8 cellular contexts compared by ENCODE assay signal in the genomic region with DNA sequence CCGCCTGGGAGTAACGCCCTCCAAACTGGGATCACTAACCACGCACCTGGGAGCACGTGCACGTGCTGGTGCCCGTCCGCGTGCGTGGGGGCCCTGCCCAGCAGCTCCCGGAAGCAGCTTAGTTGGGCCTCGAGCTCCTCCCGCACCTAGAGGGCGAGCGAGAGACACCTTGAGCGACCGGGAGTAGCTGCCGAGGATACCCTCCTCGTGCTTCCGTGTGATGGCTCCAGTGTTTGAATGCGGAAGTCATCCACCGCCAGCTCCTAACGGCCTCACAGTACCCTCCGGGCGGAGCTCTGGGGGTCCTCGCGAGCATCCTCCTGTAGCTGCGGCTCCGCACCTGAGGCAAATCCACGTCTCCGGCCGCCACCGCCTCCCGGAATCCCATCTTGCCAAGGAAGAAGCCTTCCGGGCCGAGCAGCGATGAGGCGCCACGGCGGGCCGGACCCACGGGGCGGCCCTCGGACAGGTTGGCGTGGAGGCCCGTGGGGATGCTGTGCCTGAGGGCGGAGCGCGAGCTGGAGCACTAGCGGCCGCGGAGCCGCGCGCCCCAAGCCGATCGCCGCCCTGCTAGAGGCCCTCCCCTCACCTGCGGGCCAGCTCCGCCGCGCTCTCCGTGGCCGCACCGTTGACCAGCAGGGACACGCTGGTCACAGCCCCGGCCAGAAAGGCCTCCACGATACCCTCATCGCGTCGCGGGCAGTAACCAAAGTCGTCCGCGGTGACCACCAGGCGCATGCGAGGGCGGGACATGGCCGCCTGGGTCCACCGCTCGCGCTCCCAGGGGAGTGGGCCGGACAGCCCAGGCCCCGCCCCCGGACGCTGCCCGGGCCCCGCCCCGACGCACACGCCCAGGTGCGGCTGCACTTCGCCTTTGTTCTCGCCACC. TPM values are rescaled to one million over a fixed set of nuclear protein-coding genes. Genes with fewer than 3 reads are reported as not detected.
DNase-seq lines count a peak whose midpoint lies in the region; ATAC-seq and TF ChIP-seq lines count a peak whose summit lies in the region.

A gene with protein sequence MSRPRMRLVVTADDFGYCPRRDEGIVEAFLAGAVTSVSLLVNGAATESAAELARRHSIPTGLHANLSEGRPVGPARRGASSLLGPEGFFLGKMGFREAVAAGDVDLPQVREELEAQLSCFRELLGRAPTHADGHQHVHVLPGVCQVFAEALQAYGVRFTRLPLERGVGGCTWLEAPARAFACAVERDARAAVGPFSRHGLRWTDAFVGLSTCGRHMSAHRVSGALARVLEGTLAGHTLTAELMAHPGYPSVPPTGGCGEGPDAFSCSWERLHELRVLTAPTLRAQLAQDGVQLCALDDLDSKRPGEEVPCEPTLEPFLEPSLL (minus strand): TSS at position 761 of the 888 bp plus-strand sequence. CDS start 8 bp downstream, at position 753.

- H3K27me3 Mint-ChIP-seq in natural killer cell treated with Interleukin-12 subunit alpha and Interleukin-12 subunit beta and Interleukin-15 and Interleukin-18, amount 100 ng/mL, for 72 hours = no peaks in the 10 kb centered on the region

- ATAC-seq in natural killer cell treated with Interleukin-12 subunit alpha and Interleukin-12 subunit beta and Interleukin-15 and Interleukin-18, amount 100 ng/mL, for 72 hours = peak; percentile 93 to 95

- peaks cover 20 to 43% of the 10 kb centered on the region in 2 donors for H3K4me1 Mint-ChIP-seq in natural killer cell treated with Interleukin-12 subunit alpha and Interleukin-12 subunit beta and Interleukin-15 and Interleukin-18, amount 100 ng/mL, for 72 hours (ENCODE audit: low read depth in 2 of 2)

- H3K4me3 ChIP-seq in LNCaP clone FGC (ENCODE audit: low read depth, low read length) (peak within 1 kb of the TSS; percentile 97), fibroblast of mammary gland (ENCODE audit: control insufficient read depth, low read depth, low read length) (peak within 1 kb of the TSS; percentile 77)

- TF ChIP-seq CTCF in LNCaP clone FGC (IDR thresholded peaks at IDR 0.05; ENCODE audit: control insufficient read depth, extremely low read depth, insufficient read depth) (peak; percentile 88), fibroblast of mammary gland (conservative IDR thresholded peaks at IDR 0.05; ENCODE audit: control insufficient read depth, insufficient read depth, low read depth, low read length) (peak; percentile 39)

- peak within 1 kb of the TSS; percentile 86 for H3K4me3 Mint-ChIP-seq in natural killer cell treated with Interleukin-12 subunit alpha and Interleukin-12 subunit beta and Interleukin-15 and Interleukin-18, amount 100 ng/mL, for 72 hours

- peak; percentile 93 for DNase-seq in ELF-1 (ENCODE audit: low read depth, low spot score)
- peak; percentile 86 for DNase-seq in H4 (ENCODE audit: low spot score)
- DNase-seq in LNCaP clone FGC (ENCODE audit: low read depth) = peak; percentile 86
- DNase-seq in RPMI8226 = peak; percentile 84
- DNase-seq in activated T-helper 1 cell treated with anti-CD3 and anti-CD28 coated beads, Interleukin-2, amount 50 U/mL, for 16 hours (ENCODE audit: low read depth in 1 of 2, low spot score in 1 of 2) = peak; percentile 90 to 94
- peak; percentile 86 for DNase-seq in fibroblast of mammary gland (ENCODE audit: low read depth)
- DNase-seq in natural killer cell treated with Interleukin-12 subunit alpha and Interleukin-12 subunit beta and Interleukin-15 and Interleukin-18, amount 100 ng/mL, for 72 hours (ENCODE audit: low spot score) = peak; percentile 94
- DNase-seq in stimulated activated naive CD4-positive, alpha-beta T cell treated with Interleukin-2 at 50 U/mL for 16 hours (lab: John Stamatoyannopoulos, UW) = peak; percentile 93

- no peaks in the 10 kb centered on the region for H3K36me3 Mint-ChIP-seq in natural killer cell treated with Interleukin-12 subunit alpha and Interleukin-12 subunit beta and Interleukin-15 and Interleukin-18, amount 100 ng/mL, for 72 hours

- peak within 1 kb of the TSS; percentile 80 to 82 for H3K27ac Mint-ChIP-seq in natural killer cell treated with Interleukin-12 subunit alpha and Interleukin-12 subunit beta and Interleukin-15 and Interleukin-18, amount 100 ng/mL, for 72 hours

- no peaks in the 10 kb centered on the region for H3K9me3 Mint-ChIP-seq in natural killer cell treated with Interleukin-12 subunit alpha and Interleukin-12 subunit beta and Interleukin-15 and Interleukin-18, amount 100 ng/mL, for 72 hours

RNA-seq across cellular contexts. Expression of the gene that starts here (rescaled TPM):
- 26.7 and 35.4 TPM in 2 replicates for total RNA-seq in H4 (2014; rRNA removed; shearing (Covaris generic))
- total RNA-seq in natural killer cell treated with Interleukin-12 subunit alpha and Interleukin-12 subunit beta and Interleukin-15 and Interleukin-18, amount 100 ng/mL, for 72 hours = 10 to 100 TPM; 43.1 to 68.6 TPM

Comparison
In these comparisons a context has a peak if more than half of its experiments do, and no peak if none do; other contexts are left out.
1. Peak in every context shown above with its lines: DNase-seq, ATAC-seq and H3K4me3 ChIP-seq.